Comparison of ENCODE assay signal across 14 cellular contexts in genomic region chr3:173938159-173938558, GRCh38.
DNase-seq lines count a peak whose midpoint lies in the region; ATAC-seq, FAIRE-seq and TF ChIP-seq lines count a peak whose summit lies in the region.
"Had no signal": no experiment of that assay in that cellular context is flagged by ENCODE, and none has a peak within 500 bp of the region (broad histone marks: within the 10 kb centered on the region; RNA-seq: fewer than 3 reads in every experiment).

No MANE protein-coding gene starts in this region.

- intact Hi-C loops in MCF 10A (cut with micrococcal nuclease) (no loop called here), breast epithelium (cut with DNase I; ENCODE audit: low total_unique reads) (no loop called here), kidney (cut with DNase I) (no loop called here)
- intact Hi-C loops in activated CD8-positive, alpha-beta T cell treated with anti-CD3 and anti-CD28 coated beads for 36 hours (cut with micrococcal nuclease): no loop called here

- DNase-seq in MCF 10A (ENCODE audit: unreplicated experiment) (peak; percentile 17), breast epithelium (ENCODE audit: low spot score in 2 of 2) (no peak), NCI-H748 (lab: John Stamatoyannopoulos, UW; ENCODE audit: unreplicated experiment) (peak; percentile 83), fibroblast of gingiva (ENCODE audit: low read depth) (peak; percentile 45), kidney (no peak), epidermal melanocyte (ENCODE audit: insufficient read length, low spot score) (no peak)
- no peak for DNase-seq in stimulated activated CD4-positive, alpha-beta T cell treated with anti-CD3 and anti-CD28 coated beads, Interleukin-2, amount 100 ng/mL, for 24 hours
- no peak for DNase-seq in activated CD8-positive, alpha-beta T cell treated with anti-CD3 and anti-CD28 coated beads for 36 hours
- DNase-seq: activated CD4-positive, alpha-beta T cell treated with anti-CD3 and anti-CD28 coated beads, Interleukin-2, amount 10 ng/mL, durations not matched to agents 7 days and 5 days; body of pancreas; islet precursor cell; NCI-H526 treated with DMSO at 0.1 percent for 48 hours; substantia nigra had no signal

- peaks cover under 1% of the 10 kb centered on the region for H3K4me1 Mint-ChIP-seq in MCF 10A (ENCODE audit: insufficient read depth, unreplicated experiment)
- no peaks in the 10 kb centered on the region for H3K4me1 Mint-ChIP-seq in activated CD8-positive, alpha-beta T cell treated with anti-CD3 and anti-CD28 coated beads for 36 hours (ENCODE audit: low read depth)
- H3K4me1 Mint-ChIP-seq: activated CD4-positive, alpha-beta T cell treated with anti-CD3 and anti-CD28 coated beads, Interleukin-2, amount 10 ng/mL, durations not matched to agents 7 days and 5 days had no signal

- no peak overlapping the region for H3K27ac Mint-ChIP-seq in MCF 10A (ENCODE audit: low read depth, unreplicated experiment)
- H3K27ac Mint-ChIP-seq in activated CD8-positive, alpha-beta T cell treated with anti-CD3 and anti-CD28 coated beads for 36 hours: no peak overlapping the region
- H3K27ac Mint-ChIP-seq: activated CD4-positive, alpha-beta T cell treated with anti-CD3 and anti-CD28 coated beads, Interleukin-2, amount 10 ng/mL, durations not matched to agents 7 days and 5 days had no signal

- CTCF ChIA-PET in MCF 10A (lab: Yijun Ruan, JAX): no interaction called here
- CTCF ChIA-PET in activated CD8-positive, alpha-beta T cell treated with anti-CD3 and anti-CD28 coated beads for 36 hours (lab: Charles Lee): no interaction called here

- H3K4me1 ChIP-seq in breast epithelium (no peaks in the 10 kb centered on the region), kidney (ENCODE audit: control insufficient read depth in 1 of 2, insufficient read depth in 1 of 2, low read depth in 1 of 2, low read length in 2 of 2) (no peaks in the 10 kb centered on the region)
- H3K4me1 ChIP-seq: body of pancreas had no signal

- H3K27ac ChIP-seq in breast epithelium (no peak overlapping the region), kidney (ENCODE audit: low read depth in 2 of 2, low read length in 2 of 2) (no peak overlapping the region)
- H3K27ac ChIP-seq: body of pancreas, C4-2B had no signal

- H3K36me3 ChIP-seq in breast epithelium (no peaks in the 10 kb centered on the region), kidney (ENCODE audit: control insufficient read depth in 1 of 2, insufficient read depth in 2 of 2, low read length in 2 of 2) (no peaks in the 10 kb centered on the region)

- H3K4me3 ChIP-seq in breast epithelium (no peak overlapping the region), kidney (ENCODE audit: low read length in 2 of 2) (no peak overlapping the region)
- H3K4me3 ChIP-seq: body of pancreas had no signal

- POLR2A ChIA-PET in MCF 10A (lab: Yijun Ruan, JAX): interaction anchor here (0.6 kb wide), 1 partner anchor 134 kb away, joined by 3 read pairs; no protein-coding TSS in a partner anchor
- POLR2A ChIA-PET in activated CD8-positive, alpha-beta T cell treated with anti-CD3 and anti-CD28 coated beads for 36 hours (lab: Charles Lee): no interaction called here

- no peaks in the 10 kb centered on the region for H3K9me3 Mint-ChIP-seq in MCF 10A (ENCODE audit: unreplicated experiment)
- peaks cover 1% of the 10 kb centered on the region for H3K9me3 Mint-ChIP-seq in activated CD8-positive, alpha-beta T cell treated with anti-CD3 and anti-CD28 coated beads for 36 hours
- H3K9me3 Mint-ChIP-seq: activated CD4-positive, alpha-beta T cell treated with anti-CD3 and anti-CD28 coated beads, Interleukin-2, amount 10 ng/mL, durations not matched to agents 7 days and 5 days had no signal

- no peak for ATAC-seq in activated CD8-positive, alpha-beta T cell treated with anti-CD3 and anti-CD28 coated beads for 36 hours
- ATAC-seq: body of pancreas had no signal

- TF ChIP-seq POLR2A in breast epithelium (IDR thresholded peaks at IDR 0.05): no peak

- BruUV-seq in MCF 10A (replicated peaks; lab: Mats Ljungman, UMichigan): no TSS peak

- H3K27me3 ChIP-seq in breast epithelium: no peaks in the 10 kb centered on the region
- H3K27me3 ChIP-seq: body of pancreas had no signal

- TF ChIP-seq CTCF in MCF 10A (IDR thresholded peaks at IDR 0.05; ENCODE audit: unreplicated experiment): no peak
- no peak for TF ChIP-seq CTCF in breast epithelium (IDR thresholded peaks at IDR 0.05)
- no peak for TF ChIP-seq CTCF in kidney (IDR thresholded peaks at IDR 0.05; ENCODE audit: borderline replicate concordance, extremely low read depth, insufficient read depth)
- no peak for TF ChIP-seq CTCF in activated CD8-positive, alpha-beta T cell treated with anti-CD3 and anti-CD28 coated beads for 36 hours (IDR thresholded peaks at IDR 0.05)

- no peak overlapping the region for H3K4me3 Mint-ChIP-seq in MCF 10A (ENCODE audit: unreplicated experiment)
- H3K4me3 Mint-ChIP-seq in activated CD8-positive, alpha-beta T cell treated with anti-CD3 and anti-CD28 coated beads for 36 hours: no peak overlapping the region
- H3K4me3 Mint-ChIP-seq: activated CD4-positive, alpha-beta T cell treated with anti-CD3 and anti-CD28 coated beads, Interleukin-2, amount 10 ng/mL, durations not matched to agents 7 days and 5 days had no signal

- no peaks in the 10 kb centered on the region for H3K9me3 ChIP-seq in breast epithelium
- H3K9me3 ChIP-seq in kidney (ENCODE audit: control insufficient read depth in 1 of 2, low read length in 2 of 2): no peaks in the 10 kb centered on the region
- H3K9me3 ChIP-seq: body of pancreas had no signal

- no peak for FAIRE-seq in kidney (lab: Jason Lieb, UNC)

- H3K9ac ChIP-seq in kidney (ENCODE audit: low read length in 2 of 2): no peak overlapping the region

- H3K27me3 Mint-ChIP-seq in MCF 10A (ENCODE audit: insufficient read depth, unreplicated experiment): no peaks in the 10 kb centered on the region
- H3K27me3 Mint-ChIP-seq in activated CD8-positive, alpha-beta T cell treated with anti-CD3 and anti-CD28 coated beads for 36 hours: no peaks in the 10 kb centered on the region
- H3K27me3 Mint-ChIP-seq: activated CD4-positive, alpha-beta T cell treated with anti-CD3 and anti-CD28 coated beads, Interleukin-2, amount 10 ng/mL, durations not matched to agents 7 days and 5 days had no signal

- no peaks in the 10 kb centered on the region for H3K36me3 Mint-ChIP-seq in MCF 10A (ENCODE audit: insufficient read depth, unreplicated experiment)
- H3K36me3 Mint-ChIP-seq in activated CD8-positive, alpha-beta T cell treated with anti-CD3 and anti-CD28 coated beads for 36 hours (ENCODE audit: low read depth): no peaks in the 10 kb centered on the region

Comparison
In these comparisons a context has a peak if more than half of its experiments do, and no peak if none do; other contexts are left out.
1. DNase-seq: peak in MCF 10A (single experiment), NCI-H748 (single experiment) and fibroblast of gingiva (single experiment); none in breast epithelium (0 of 2), kidney (single experiment), epidermal melanocyte (single experiment), stimulated activated CD4-positive, alpha-beta T cell treated with anti-CD3 and anti-CD28 coated beads, Interleukin-2, amount 100 ng/mL, for 24 hours (0 of 2) and activated CD8-positive, alpha-beta T cell treated with anti-CD3 and anti-CD28 coated beads for 36 hours (single experiment).